1 cellular context compared by ENCODE assay signal in genomic region chr19:43595999-43596841, GRCh38.
TF ChIP-seq lines count a peak whose summit lies in the region.

TSS of gene IRGQ (minus strand) at chr19:43596134. CDS start at chr19:43595338, 796 bp downstream.
A gene with protein sequence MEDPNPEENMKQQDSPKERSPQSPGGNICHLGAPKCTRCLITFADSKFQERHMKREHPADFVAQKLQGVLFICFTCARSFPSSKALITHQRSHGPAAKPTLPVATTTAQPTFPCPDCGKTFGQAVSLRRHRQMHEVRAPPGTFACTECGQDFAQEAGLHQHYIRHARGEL (plus strand): TSS chr19:43596595. CDS start chr19:43597109, 514 bp downstream.

TF ChIP-seq in HEK293, 187 proteins besides CTCF, POLR2A, EP300 and RAD21 (continued from another document and continues in another):
- TF ChIP-seq ZBTB11 (tag by site-specific recombination; conservative IDR thresholded peaks at IDR 0.05; ENCODE audit: low read depth), result peak; percentile 86
- TF ChIP-seq, protein P1, sequence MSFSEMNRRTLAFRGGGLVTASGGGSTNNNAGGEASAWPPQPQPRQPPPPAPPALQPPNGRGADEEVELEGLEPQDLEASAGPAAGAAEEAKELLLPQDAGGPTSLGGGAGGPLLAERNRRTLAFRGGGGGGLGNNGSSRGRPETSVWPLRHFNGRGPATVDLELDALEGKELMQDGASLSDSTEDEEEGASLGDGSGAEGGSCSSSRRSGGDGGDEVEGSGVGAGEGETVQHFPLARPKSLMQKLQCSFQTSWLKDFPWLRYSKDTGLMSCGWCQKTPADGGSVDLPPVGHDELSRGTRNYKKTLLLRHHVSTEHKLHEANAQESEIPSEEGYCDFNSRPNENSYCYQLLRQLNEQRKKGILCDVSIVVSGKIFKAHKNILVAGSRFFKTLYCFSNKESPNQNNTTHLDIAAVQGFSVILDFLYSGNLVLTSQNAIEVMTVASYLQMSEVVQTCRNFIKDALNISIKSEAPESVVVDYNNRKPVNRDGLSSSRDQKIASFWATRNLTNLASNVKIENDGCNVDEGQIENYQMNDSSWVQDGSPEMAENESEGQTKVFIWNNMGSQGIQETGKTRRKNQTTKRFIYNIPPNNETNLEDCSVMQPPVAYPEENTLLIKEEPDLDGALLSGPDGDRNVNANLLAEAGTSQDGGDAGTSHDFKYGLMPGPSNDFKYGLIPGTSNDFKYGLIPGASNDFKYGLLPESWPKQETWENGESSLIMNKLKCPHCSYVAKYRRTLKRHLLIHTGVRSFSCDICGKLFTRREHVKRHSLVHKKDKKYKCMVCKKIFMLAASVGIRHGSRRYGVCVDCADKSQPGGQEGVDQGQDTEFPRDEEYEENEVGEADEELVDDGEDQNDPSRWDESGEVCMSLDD (tag by site-specific recombination; IDR thresholded peaks at IDR 0.05), result peak; percentile 71
- TF ChIP-seq OSR2 (tag by site-specific recombination; IDR thresholded peaks at IDR 0.05), result peak; percentile 90
- TF ChIP-seq ZXDB (tag by site-specific recombination; IDR thresholded peaks at IDR 0.05), result peak; percentile 97
- TF ChIP-seq ZNF658 (tag by site-specific recombination; IDR thresholded peaks at IDR 0.05), result no peak
- TF ChIP-seq HOXC10 (CRISPR knock-in tag; IDR thresholded peaks at IDR 0.05), result no peak
- peak; percentile 22; the same call in 1 of the 2 replicates for TF ChIP-seq GFI1B (tag by site-specific recombination; IDR thresholded peaks at IDR 0.05)
- TF ChIP-seq GLIS1 (tag by site-specific recombination; IDR thresholded peaks at IDR 0.05), result peak; percentile 100
- no peak for TF ChIP-seq GLI2 (tag by site-specific recombination; IDR thresholded peaks at IDR 0.05; ENCODE audit: borderline replicate concordance, low read depth)
- TF ChIP-seq ZBTB1 (tag by site-specific recombination; IDR thresholded peaks at IDR 0.05), result peak; percentile 31; the same call in 1 of the 2 replicates
- peak; percentile 64; the same call in 1 of the 2 replicates for TF ChIP-seq ZNF18 (tag by site-specific recombination; IDR thresholded peaks at IDR 0.05)
- TF ChIP-seq ZNF610 (tag by site-specific recombination; IDR thresholded peaks at IDR 0.05; ENCODE audit: borderline replicate concordance), result peak; percentile 83
- TF ChIP-seq SCRT1 (tag by site-specific recombination; IDR thresholded peaks at IDR 0.05; ENCODE audit: borderline replicate concordance), result peak; percentile 100
- no peak for TF ChIP-seq ZNF596 (tag by site-specific recombination; IDR thresholded peaks at IDR 0.05)
- peak; percentile 70 for TF ChIP-seq YY1 (tag by site-specific recombination; IDR thresholded peaks at IDR 0.05)
- peak; percentile 89 for TF ChIP-seq YY2 (tag by site-specific recombination; IDR thresholded peaks at IDR 0.05)
- TF ChIP-seq ZNF292 (tag by site-specific recombination; IDR thresholded peaks at IDR 0.05; ENCODE audit: borderline replicate concordance, low read depth), result no peak
- TF ChIP-seq ZBTB44 (tag by site-specific recombination; IDR thresholded peaks at IDR 0.05), result peak; percentile 85
- peak; percentile 94 for TF ChIP-seq ZBTB21 (tag by site-specific recombination; IDR thresholded peaks at IDR 0.05)
- TF ChIP-seq OVOL3 (tag by site-specific recombination; IDR thresholded peaks at IDR 0.05), result peak; percentile 100
- TF ChIP-seq ZNF335 (tag by site-specific recombination; conservative IDR thresholded peaks at IDR 0.05), result peak; percentile 100
- TF ChIP-seq ZNF571 (tag by site-specific recombination; IDR thresholded peaks at IDR 0.05), result no peak
- TF ChIP-seq SP2 (tag by site-specific recombination; IDR thresholded peaks at IDR 0.05), result peak; percentile 77
- peak; percentile 48; the same call in 1 of the 2 replicates for TF ChIP-seq ZNF10 (tag by site-specific recombination; IDR thresholded peaks at IDR 0.05)
- TF ChIP-seq ZBTB20 (tag by site-specific recombination; IDR thresholded peaks at IDR 0.05), result peak; percentile 74
- peak; percentile 85 for TF ChIP-seq ZNF501 (tag by site-specific recombination; IDR thresholded peaks at IDR 0.05)
- TF ChIP-seq ZNF19 (tag by site-specific recombination; IDR thresholded peaks at IDR 0.05; ENCODE audit: low read depth), result no peak
- TF ChIP-seq IKZF3 (tag by site-specific recombination; IDR thresholded peaks at IDR 0.05), result peak; percentile 96
- TF ChIP-seq, protein P2, sequence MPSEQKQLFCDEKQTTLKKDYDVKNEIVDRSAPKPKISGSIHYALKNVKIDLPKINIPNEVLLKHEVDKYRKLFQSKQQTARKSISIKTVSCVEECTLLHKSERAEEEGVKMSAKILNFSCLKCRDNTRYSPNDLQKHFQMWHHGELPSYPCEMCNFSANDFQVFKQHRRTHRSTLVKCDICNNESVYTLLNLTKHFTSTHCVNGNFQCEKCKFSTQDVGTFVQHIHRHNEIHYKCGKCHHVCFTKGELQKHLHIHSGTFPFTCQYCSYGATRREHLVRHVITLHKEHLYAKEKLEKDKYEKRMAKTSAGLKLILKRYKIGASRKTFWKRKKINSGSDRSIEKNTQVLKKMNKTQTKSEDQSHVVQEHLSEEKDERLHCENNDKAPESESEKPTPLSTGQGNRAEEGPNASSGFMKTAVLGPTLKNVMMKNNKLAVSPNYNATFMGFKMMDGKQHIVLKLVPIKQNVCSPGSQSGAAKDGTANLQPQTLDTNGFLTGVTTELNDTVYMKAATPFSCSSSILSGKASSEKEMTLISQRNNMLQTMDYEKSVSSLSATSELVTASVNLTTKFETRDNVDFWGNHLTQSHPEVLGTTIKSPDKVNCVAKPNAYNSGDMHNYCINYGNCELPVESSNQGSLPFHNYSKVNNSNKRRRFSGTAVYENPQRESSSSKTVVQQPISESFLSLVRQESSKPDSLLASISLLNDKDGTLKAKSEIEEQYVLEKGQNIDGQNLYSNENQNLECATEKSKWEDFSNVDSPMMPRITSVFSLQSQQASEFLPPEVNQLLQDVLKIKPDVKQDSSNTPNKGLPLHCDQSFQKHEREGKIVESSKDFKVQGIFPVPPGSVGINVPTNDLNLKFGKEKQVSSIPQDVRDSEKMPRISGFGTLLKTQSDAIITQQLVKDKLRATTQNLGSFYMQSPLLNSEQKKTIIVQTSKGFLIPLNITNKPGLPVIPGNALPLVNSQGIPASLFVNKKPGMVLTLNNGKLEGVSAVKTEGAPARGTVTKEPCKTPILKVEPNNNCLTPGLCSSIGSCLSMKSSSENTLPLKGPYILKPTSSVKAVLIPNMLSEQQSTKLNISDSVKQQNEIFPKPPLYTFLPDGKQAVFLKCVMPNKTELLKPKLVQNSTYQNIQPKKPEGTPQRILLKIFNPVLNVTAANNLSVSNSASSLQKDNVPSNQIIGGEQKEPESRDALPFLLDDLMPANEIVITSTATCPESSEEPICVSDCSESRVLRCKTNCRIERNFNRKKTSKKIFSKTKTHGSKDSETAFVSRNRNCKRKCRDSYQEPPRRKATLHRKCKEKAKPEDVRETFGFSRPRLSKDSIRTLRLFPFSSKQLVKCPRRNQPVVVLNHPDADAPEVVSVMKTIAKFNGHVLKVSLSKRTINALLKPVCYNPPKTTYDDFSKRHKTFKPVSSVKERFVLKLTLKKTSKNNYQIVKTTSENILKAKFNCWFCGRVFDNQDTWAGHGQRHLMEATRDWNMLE (tag by site-specific recombination; conservative IDR thresholded peaks at IDR 0.05; ENCODE audit: low read depth), result peak; percentile 86; the same call in 1 of the 2 replicates
- TF ChIP-seq ZNF133 (tag by site-specific recombination; IDR thresholded peaks at IDR 0.05), result no peak
- TF ChIP-seq ZBTB17 (tag by site-specific recombination; IDR thresholded peaks at IDR 0.05), result peak; percentile 97
- TF ChIP-seq, protein P3, sequence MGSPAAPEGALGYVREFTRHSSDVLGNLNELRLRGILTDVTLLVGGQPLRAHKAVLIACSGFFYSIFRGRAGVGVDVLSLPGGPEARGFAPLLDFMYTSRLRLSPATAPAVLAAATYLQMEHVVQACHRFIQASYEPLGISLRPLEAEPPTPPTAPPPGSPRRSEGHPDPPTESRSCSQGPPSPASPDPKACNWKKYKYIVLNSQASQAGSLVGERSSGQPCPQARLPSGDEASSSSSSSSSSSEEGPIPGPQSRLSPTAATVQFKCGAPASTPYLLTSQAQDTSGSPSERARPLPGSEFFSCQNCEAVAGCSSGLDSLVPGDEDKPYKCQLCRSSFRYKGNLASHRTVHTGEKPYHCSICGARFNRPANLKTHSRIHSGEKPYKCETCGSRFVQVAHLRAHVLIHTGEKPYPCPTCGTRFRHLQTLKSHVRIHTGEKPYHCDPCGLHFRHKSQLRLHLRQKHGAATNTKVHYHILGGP (tag by site-specific recombination; IDR thresholded peaks at IDR 0.05), result peak; percentile 90
- TF ChIP-seq ZFP37 (tag by site-specific recombination; IDR thresholded peaks at IDR 0.05), result peak; percentile 95
- TF ChIP-seq ZBTB48 (tag by site-specific recombination; IDR thresholded peaks at IDR 0.05), result peak; percentile 81
- peak; percentile 57 for TF ChIP-seq ZBTB26 (tag by site-specific recombination; optimal IDR thresholded peaks at IDR 0.05)
- TF ChIP-seq ZNF138 (tag by site-specific recombination; IDR thresholded peaks at IDR 0.05; ENCODE audit: borderline replicate concordance), result no peak
- TF ChIP-seq ZNF768 (tag by site-specific recombination; IDR thresholded peaks at IDR 0.05), result peak; percentile 21; the same call in 1 of the 2 replicates
- TF ChIP-seq ZNF76 (tag by site-specific recombination; IDR thresholded peaks at IDR 0.05; ENCODE audit: borderline replicate concordance, low read depth), result peak; percentile 91
- TF ChIP-seq ZNF140 (tag by site-specific recombination; IDR thresholded peaks at IDR 0.05), result no peak
- TF ChIP-seq, protein P4, sequence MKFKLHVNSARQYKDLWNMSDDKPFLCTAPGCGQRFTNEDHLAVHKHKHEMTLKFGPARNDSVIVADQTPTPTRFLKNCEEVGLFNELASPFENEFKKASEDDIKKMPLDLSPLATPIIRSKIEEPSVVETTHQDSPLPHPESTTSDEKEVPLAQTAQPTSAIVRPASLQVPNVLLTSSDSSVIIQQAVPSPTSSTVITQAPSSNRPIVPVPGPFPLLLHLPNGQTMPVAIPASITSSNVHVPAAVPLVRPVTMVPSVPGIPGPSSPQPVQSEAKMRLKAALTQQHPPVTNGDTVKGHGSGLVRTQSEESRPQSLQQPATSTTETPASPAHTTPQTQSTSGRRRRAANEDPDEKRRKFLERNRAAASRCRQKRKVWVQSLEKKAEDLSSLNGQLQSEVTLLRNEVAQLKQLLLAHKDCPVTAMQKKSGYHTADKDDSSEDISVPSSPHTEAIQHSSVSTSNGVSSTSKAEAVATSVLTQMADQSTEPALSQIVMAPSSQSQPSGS (tag by site-specific recombination; IDR thresholded peaks at IDR 0.05; ENCODE audit: low read depth), result peak; percentile 99
- TF ChIP-seq ZFP3 (tag by site-specific recombination; IDR thresholded peaks at IDR 0.05; ENCODE audit: low read depth), result 0 out of 2 replicates have a peak, but pooled peaks have one; percentile 4
- peak; percentile 86; the same call in 1 of the 2 replicates for TF ChIP-seq KLF7 (tag by site-specific recombination; IDR thresholded peaks at IDR 0.05; ENCODE audit: borderline replicate concordance)
- no peak for TF ChIP-seq ZNF473 (tag by site-specific recombination; IDR thresholded peaks at IDR 0.05)
- no peak for TF ChIP-seq ZNF560 (tag by site-specific recombination; IDR thresholded peaks at IDR 0.05; ENCODE audit: borderline replicate concordance)
- TF ChIP-seq ZNF132 (tag by site-specific recombination; IDR thresholded peaks at IDR 0.05; ENCODE audit: borderline replicate concordance), result no peak
